8 cellular contexts compared by ENCODE assay signal in the genomic region with DNA sequence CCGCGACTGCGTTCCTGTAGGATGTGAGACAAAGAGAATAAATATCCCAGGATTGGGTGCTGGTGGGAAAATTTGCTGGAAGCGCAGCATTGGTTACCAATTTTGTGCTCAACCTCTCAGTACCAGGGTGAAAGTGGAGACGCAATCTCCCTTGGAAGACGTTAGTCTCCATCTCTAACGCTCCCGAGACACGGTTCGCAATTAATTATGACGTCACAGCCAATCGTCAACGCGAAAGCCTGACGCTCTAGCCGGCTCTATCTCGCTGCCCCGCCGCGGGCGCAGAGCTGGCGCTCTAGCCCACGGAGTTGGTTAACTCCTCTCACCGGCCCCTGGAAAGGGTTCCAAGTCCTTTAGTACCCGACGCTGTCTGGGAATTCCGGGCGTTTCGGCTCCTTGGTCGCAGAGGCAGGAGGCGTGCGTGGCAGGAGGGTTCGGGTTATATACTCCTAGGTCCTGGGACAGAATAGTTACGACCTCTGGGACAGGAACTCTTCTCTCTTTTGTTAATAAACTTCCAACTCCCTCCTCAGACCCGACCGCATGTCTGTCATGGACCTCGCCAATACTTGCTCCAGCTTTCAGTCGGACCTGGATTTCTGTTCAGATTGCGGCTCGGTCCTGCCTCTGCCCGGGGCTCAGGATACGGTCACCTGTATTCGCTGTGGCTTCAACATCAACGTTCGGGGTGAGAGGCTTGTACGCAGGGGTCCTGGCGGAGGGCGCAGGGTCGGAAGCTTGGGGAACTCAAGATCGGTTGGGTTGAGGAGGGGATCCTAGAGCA. TPM values are rescaled to one million over a fixed set of nuclear protein-coding genes. Genes with fewer than 3 reads are reported as not detected.
A peak's percentile ranks its signal among the peaks of the same experiment; 100 is the strongest.
DNase-seq lines count a peak whose midpoint lies in the region; ATAC-seq, FAIRE-seq and TF ChIP-seq lines count a peak whose summit lies in the region.

A gene with protein sequence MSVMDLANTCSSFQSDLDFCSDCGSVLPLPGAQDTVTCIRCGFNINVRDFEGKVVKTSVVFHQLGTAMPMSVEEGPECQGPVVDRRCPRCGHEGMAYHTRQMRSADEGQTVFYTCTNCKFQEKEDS (plus strand): TSS at position 284 of the 784 bp plus-strand sequence. CDS start 260 bp downstream, at position 544.

- intact Hi-C loops in activated CD4-positive, alpha-beta T cell treated with anti-CD3 and anti-CD28 coated beads, Interleukin-2, amount 10 ng/mL, durations not matched to agents 24 days and 14 days (cut with micrococcal nuclease), result loop anchor here (2.0 to 10.0 kb wide), 5 partner anchors 94 to 554 kb away; a partner anchor contains a TSS
- intact Hi-C loops in colonic mucosa (cut with DNase I), result no loop called here

- H3K36me3 ChIP-seq in colonic mucosa, result no peaks in the 10 kb centered on the region

- no peak for TF ChIP-seq CTCF in colonic mucosa (IDR thresholded peaks at IDR 0.05)

- peaks cover 26% of the 10 kb centered on the region for H3K4me1 Mint-ChIP-seq in activated CD4-positive, alpha-beta T cell treated with anti-CD3 and anti-CD28 coated beads, Interleukin-2, amount 10 ng/mL, durations not matched to agents 24 days and 14 days

- H3K4me1 ChIP-seq in colonic mucosa, result peaks cover 7% of the 10 kb centered on the region

- peak within 1 kb of the TSS; percentile 84 to 94 for H3K9ac ChIP-seq in colonic mucosa (ENCODE audit: low read depth in 2 of 2, low read length in 2 of 2)

- FAIRE-seq in GM19239 (lab: Jason Lieb, UNC), result peak; percentile 89

- peaks cover 40% of the 10 kb centered on the region for H3K36me3 Mint-ChIP-seq in activated CD4-positive, alpha-beta T cell treated with anti-CD3 and anti-CD28 coated beads, Interleukin-2, amount 10 ng/mL, durations not matched to agents 24 days and 14 days (ENCODE audit: low read depth)

- ATAC-seq in HG03460 (IDR thresholded peaks at IDR 0.05; ENCODE audit: unreplicated experiment), result peak; percentile 77

- H3K4me3 Mint-ChIP-seq in activated CD4-positive, alpha-beta T cell treated with anti-CD3 and anti-CD28 coated beads, Interleukin-2, amount 10 ng/mL, durations not matched to agents 24 days and 14 days, result peak within 1 kb of the TSS; percentile 97

- H3K9me3 ChIP-seq in colonic mucosa, result no peaks in the 10 kb centered on the region

- H3K27me3 Mint-ChIP-seq in activated CD4-positive, alpha-beta T cell treated with anti-CD3 and anti-CD28 coated beads, Interleukin-2, amount 10 ng/mL, durations not matched to agents 24 days and 14 days, result no peaks in the 10 kb centered on the region

- H3K4me3 ChIP-seq in colonic mucosa, result peak within 1 kb of the TSS; percentile 66

- H3K27ac Mint-ChIP-seq in activated CD4-positive, alpha-beta T cell treated with anti-CD3 and anti-CD28 coated beads, Interleukin-2, amount 10 ng/mL, durations not matched to agents 24 days and 14 days, result peak within 1 kb of the TSS; percentile 99

- DNase-seq in Ammon's horn (ENCODE audit: low spot score) (peak; percentile 98), GM19239 (ENCODE audit: insufficient read length, low spot score) (peak; percentile 63), NCI-H526 treated with DMSO at 0.1 percent for 48 hours (lab: John Stamatoyannopoulos, UW) (peak; percentile 93), colonic mucosa (peak; percentile 97)
- DNase-seq in activated CD4-positive, alpha-beta T cell treated with anti-CD3 and anti-CD28 coated beads, Interleukin-2, amount 10 ng/mL, durations not matched to agents 24 days and 14 days, result peak; percentile 96
- DNase-seq in stimulated activated CD4-positive, alpha-beta T cell treated with anti-CD3 and anti-CD28 coated beads, Interleukin-1b, Interleukin-23, amount 100 ng/mL, for 4 hours (ENCODE audit: low read depth in 2 of 2), result peak; percentile 72 to 77

- H3K27ac ChIP-seq in colonic mucosa (peak within 1 kb of the TSS; percentile 83), layer of hippocampus (ENCODE audit: low read depth, low read length) (peak within 1 kb of the TSS; percentile 79)

- no peaks in the 10 kb centered on the region for H3K27me3 ChIP-seq in colonic mucosa
- no peaks in the 10 kb centered on the region for H3K27me3 ChIP-seq in layer of hippocampus (ENCODE audit: control insufficient read depth, insufficient read depth, low read length)

- no peaks in the 10 kb centered on the region for H3K9me3 Mint-ChIP-seq in activated CD4-positive, alpha-beta T cell treated with anti-CD3 and anti-CD28 coated beads, Interleukin-2, amount 10 ng/mL, durations not matched to agents 24 days and 14 days

RNA-seq across cellular contexts. Expression of the gene that starts here (rescaled TPM):
- total RNA-seq in activated CD4-positive, alpha-beta T cell treated with anti-CD3 and anti-CD28 coated beads, Interleukin-2, amount 10 ng/mL, durations not matched to agents 24 days and 14 days, result 85.6 and 87.0 TPM in 2 replicates
- 10 to 100 TPM; 33.2 to 38.4 TPM for total RNA-seq in colonic mucosa

Comparison
In these comparisons a context has a peak if more than half of its experiments do, and no peak if none do; other contexts are left out.
1. Peak in every context shown above with its lines: DNase-seq, ATAC-seq, H3K4me3 ChIP-seq and H3K27ac ChIP-seq.